ENCODE assay signal across 8 cellular contexts in the genomic region with DNA sequence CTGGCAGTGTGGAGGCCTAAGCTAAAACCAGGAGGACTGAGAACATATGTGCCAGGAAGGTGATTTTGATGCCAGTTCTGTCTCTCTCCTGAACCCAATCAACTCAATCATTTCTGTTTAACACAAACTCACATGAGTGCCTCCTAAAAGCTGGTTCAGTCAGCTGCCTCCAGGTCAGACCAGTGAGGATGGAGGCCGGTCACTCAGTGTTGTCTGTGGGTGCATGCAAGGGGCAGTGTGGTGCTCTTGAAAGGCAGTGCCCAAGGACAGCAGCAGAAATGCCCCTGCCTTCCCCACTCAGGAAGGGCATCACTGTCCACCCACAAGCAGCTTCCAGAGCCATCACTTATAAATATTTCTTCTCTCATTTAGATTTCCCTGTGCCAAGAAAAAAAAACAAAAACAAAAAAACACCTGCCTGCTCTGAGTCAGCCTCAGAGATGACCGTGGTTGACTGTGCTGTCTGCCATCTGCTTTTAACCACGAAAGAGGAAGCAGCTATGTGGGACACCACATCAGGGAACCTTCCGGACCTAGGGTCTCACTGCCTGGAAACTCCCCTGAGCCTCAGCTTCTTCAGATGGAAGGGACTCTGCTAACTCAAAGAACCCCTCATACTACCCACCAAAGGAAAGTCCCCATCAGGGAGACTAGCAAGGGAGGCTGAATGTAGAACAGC. TPM values are rescaled to one million over a fixed set of nuclear protein-coding genes. Genes with fewer than 3 reads are reported as not detected.
DNase-seq lines count a peak whose midpoint lies in the region; ATAC-seq and TF ChIP-seq lines count a peak whose summit lies in the region.

No MANE protein-coding gene starts in this region.

- ATAC-seq in GM18519 (IDR thresholded peaks at IDR 0.05; ENCODE audit: low FRiP score, unreplicated experiment) (peak; percentile 58), HG02840 (IDR thresholded peaks at IDR 0.05; ENCODE audit: low FRiP score, unreplicated experiment) (peak; percentile 59)

- no peak for TF ChIP-seq CTCF in fibroblast of villous mesenchyme (IDR thresholded peaks at IDR 0.05; ENCODE audit: insufficient read depth, low read depth, low read length)

- H3K4me3 ChIP-seq in fibroblast of villous mesenchyme (ENCODE audit: low read depth, low read length), result no peak overlapping the region

- DNase-seq in NCI-H2196 treated with DMSO at 0.1 percent for 48 hours (lab: John Stamatoyannopoulos, UW; ENCODE audit: unreplicated experiment) (peak; percentile 19), fibroblast of villous mesenchyme (ENCODE audit: low read depth) (peak; percentile 51), ureter (ENCODE audit: low spot score) (no peak), cerebellar nuclear complex (lab: John Stamatoyannopoulos, UW) (no peak)
- peak; percentile 36 for DNase-seq in activated CD8-positive, alpha-beta memory T cell treated with anti-CD3 and anti-CD28 coated beads, Interleukin-2, amount 50 U/mL, for 1 hour (ENCODE audit: extremely low read depth)
- DNase-seq in stimulated activated CD4-positive, alpha-beta T cell treated with anti-CD3 and anti-CD28 coated beads, Interleukin-2, amount 100 ng/mL, for 4 hours (ENCODE audit: low read depth), result peak; percentile 50

RNA-seq across cellular contexts. Expression of a gene that starts 39.1 kb away (rescaled TPM):
- 73.8 and 81.2 TPM in 2 replicates for total RNA-seq in fibroblast of villous mesenchyme
- 47.1 TPM for total RNA-seq in ureter

Comparison
In these comparisons a context has a peak if more than half of its experiments do, and no peak if none do; other contexts are left out.
1. DNase-seq: peak in NCI-H2196 treated with DMSO at 0.1 percent for 48 hours (single experiment), activated CD8-positive, alpha-beta memory T cell treated with anti-CD3 and anti-CD28 coated beads, Interleukin-2, amount 50 U/mL, for 1 hour (single experiment), fibroblast of villous mesenchyme (single experiment) and stimulated activated CD4-positive, alpha-beta T cell treated with anti-CD3 and anti-CD28 coated beads, Interleukin-2, amount 100 ng/mL, for 4 hours (single experiment); none in ureter (single experiment) and cerebellar nuclear complex (0 of 2).